In the genomic region with DNA sequence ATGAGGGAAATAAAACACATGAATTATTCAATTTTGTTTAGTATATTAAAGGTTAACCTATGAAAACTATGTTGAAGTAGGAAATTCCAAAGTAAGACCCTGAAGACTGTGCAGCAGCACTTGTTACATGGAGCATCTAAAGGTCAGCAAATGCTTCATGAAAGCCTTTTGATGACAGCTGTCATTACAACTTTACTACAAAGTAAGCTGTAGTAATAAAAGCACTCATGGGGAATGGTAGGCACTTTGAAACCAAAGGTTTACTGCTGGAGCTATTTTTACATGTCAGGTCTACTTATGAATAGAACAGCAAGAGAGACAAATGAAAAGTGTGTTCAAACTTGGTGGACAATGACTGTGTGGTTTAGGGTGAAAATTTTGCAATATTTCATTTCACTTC, we compare ENCODE assay signal across 15 cellular contexts.
"Had no signal": no experiment of that assay in that cellular context is flagged by ENCODE, and none has a peak within 500 bp of the region (broad histone marks: within the 10 kb centered on the region; RNA-seq: fewer than 3 reads in every experiment).

No MANE protein-coding gene starts in this region.

- DNase-seq: dorsolateral prefrontal cortex; effector CD8-positive, alpha-beta T cell; heart left ventricle; hippocampal formation; kidney glomerular epithelial cell; mesendoderm; naive B cell; spleen; stimulated activated CD4-positive, alpha-beta T cell treated with anti-CD3 and anti-CD28 coated beads, Interleukin-15, amount 100 ng/mL, for 24 hours; stimulated activated CD4-positive, alpha-beta T cell treated with anti-CD3 and anti-CD28 coated beads, Interleukin-1b, Interleukin-23, amount 100 ng/mL, for 48 hours; stimulated activated CD4-positive, alpha-beta T cell treated with anti-CD3 and anti-CD28 coated beads, Interleukin-4, amount 100 ng/mL, for 24 hours; tibial artery; upper lobe of left lung had no signal

- H3K4me3 ChIP-seq: dorsolateral prefrontal cortex, heart left ventricle, prostate gland, spleen, tibial artery, upper lobe of left lung, vagina had no signal
